16 cellular contexts compared by ENCODE assay signal in genomic region chr6:84002226-84002625, GRCh38. TPM values are rescaled to one million over a fixed set of nuclear protein-coding genes. Genes with fewer than 3 reads are reported as not detected.
DNase-seq lines count a peak whose midpoint lies in the region; ATAC-seq and TF ChIP-seq lines count a peak whose summit lies in the region.
"Had no signal": no experiment of that assay in that cellular context is flagged by ENCODE, and none has a peak within 500 bp of the region (broad histone marks: within the 10 kb centered on the region; RNA-seq: fewer than 3 reads in every experiment).

No MANE protein-coding gene starts in this region.

- CTCF ChIA-PET in HEK293 (lab: Yijun Ruan, JAX) (interaction anchor here (0.7 kb wide), 1 partner anchor 18 kb away, joined by 3 read pairs; no protein-coding TSS in a partner anchor), WTC11 (lab: Charles Lee) (no interaction called here)

- no peak overlapping the region for H3K4me3 ChIP-seq in HEK293 (ENCODE audit: low read depth, low read length)
- H3K4me3 ChIP-seq: A549 had no signal

- no peak overlapping the region for H3K4ac ChIP-seq in H9 (ENCODE audit: low read depth, low read length)

- no peak for DNase-seq in H9
- peak; percentile 41 for DNase-seq in OCI-M1 (lab: John Stamatoyannopoulos, UW)
- no peak for DNase-seq in WTC11 (ENCODE audit: low spot score)
- DNase-seq in EL = no peak
- no peak for DNase-seq in NCI-H510A treated with DMSO at 0.1 percent for 48 hours (lab: John Stamatoyannopoulos, UW)
- no peak for DNase-seq in GM19240 (ENCODE audit: insufficient read length, low spot score)
- DNase-seq: BE2C; CD4-positive, alpha-beta memory T cell; DMS53; GOT3; HCEC 1CT; KG1 had no signal

- H3K23ac ChIP-seq in H9 (ENCODE audit: insufficient read length, low read depth, low read length) = no peak overlapping the region

- H3K56ac ChIP-seq in H9 (ENCODE audit: insufficient read length, low read depth, low read length) = no peak overlapping the region

- H2BK120ac ChIP-seq in H9 (ENCODE audit: low read depth, low read length, poor library complexity, severe bottlenecking) = no peak overlapping the region

- no peaks in the 10 kb centered on the region for H3K79me1 ChIP-seq in H9 (ENCODE audit: insufficient read depth, low read depth, low read length, poor library complexity, severe bottlenecking)

- H2BK15ac ChIP-seq in H9 (ENCODE audit: low read depth, low read length) = no peak overlapping the region

- peak; percentile 47; the same call in 1 of the 2 replicates for ATAC-seq in WTC11
- no peak for ATAC-seq in GM19351 (IDR thresholded peaks at IDR 0.05; ENCODE audit: unreplicated experiment)
- ATAC-seq: A549 had no signal

- H3K79me2 ChIP-seq in H9 (ENCODE audit: insufficient read depth, low read length) = no peaks in the 10 kb centered on the region

- H3K23me2 ChIP-seq in H9 (ENCODE audit: insufficient read length, low read depth, low read length, poor library complexity, severe bottlenecking) = no peaks in the 10 kb centered on the region

- no peak overlapping the region for H3K18ac ChIP-seq in H9 (ENCODE audit: insufficient read length, low read depth, low read length)

- POLR2A ChIA-PET in HEK293 (lab: Yijun Ruan, JAX) = no interaction called here
- POLR2A ChIA-PET in WTC11 (lab: Charles Lee) = no interaction called here

- WGBS in H9 (ENCODE audit: extremely low coverage, insufficient read length, low lambda C conversion rate) = no CpG with 5 or more reads among the region's 2 CpGs

- H4K5ac ChIP-seq in H9 (ENCODE audit: insufficient read length, low read depth, low read length) = no peak overlapping the region

- H3K9me3 ChIP-seq in H9 (ENCODE audit: control insufficient read depth, low read depth, low read length) (no peaks in the 10 kb centered on the region), HEK293 (ENCODE audit: control insufficient read depth, insufficient read depth, low read depth, low read length) (no peaks in the 10 kb centered on the region)
- H3K9me3 ChIP-seq: A549, BE2C had no signal

- H3K4me3 Mint-ChIP-seq in H9 = no peak overlapping the region
- H3K4me3 Mint-ChIP-seq in WTC11 = no peak overlapping the region
- H3K4me3 Mint-ChIP-seq: CD4-positive, alpha-beta memory T cell had no signal

- peak overlapping the region; percentile 68 for H2AFZ ChIP-seq in H9 (ENCODE audit: low read length)

- TF ChIP-seq CTCF in H9 (conservative IDR thresholded peaks at IDR 0.05) = no peak
- no peak for TF ChIP-seq CTCF in HEK293 (tag by site-specific recombination; IDR thresholded peaks at IDR 0.05)
- TF ChIP-seq CTCF in WTC11 (IDR thresholded peaks at IDR 0.05) = no peak

- no peak overlapping the region for H2BK12ac ChIP-seq in H9 (ENCODE audit: insufficient read length, low read depth, low read length)

- no peak overlapping the region for H2BK5ac ChIP-seq in H9 (ENCODE audit: insufficient read length, low read length)

- no peaks in the 10 kb centered on the region; the same call in 1 of the 2 replicates for H3K4me1 ChIP-seq in H9 (ENCODE audit: insufficient read depth, low read length)
- no peaks in the 10 kb centered on the region for H3K4me1 ChIP-seq in HEK293 (ENCODE audit: control insufficient read depth, insufficient read depth, low read length)
- H3K4me1 ChIP-seq: A549 had no signal

- no peaks in the 10 kb centered on the region for H3K27me3 ChIP-seq in H9 (ENCODE audit: insufficient read depth, low read length)
- H3K27me3 ChIP-seq: BE2C had no signal

- H4K8ac ChIP-seq in H9 (replicated peaks; ENCODE audit: insufficient read length, low read depth, low read length) = no peak overlapping the region

- no peak overlapping the region for H3K9ac ChIP-seq in H9 (ENCODE audit: extremely low read depth, insufficient read length, low read length)

- H3K27me3 Mint-ChIP-seq in H9 (ENCODE audit: low read depth) = no peaks in the 10 kb centered on the region; the same call in 1 of the 2 replicates
- H3K27me3 Mint-ChIP-seq in WTC11 (ENCODE audit: low read depth) = no peaks in the 10 kb centered on the region

- no peak overlapping the region for H3K14ac ChIP-seq in H9 (ENCODE audit: insufficient read depth, low read length)

- H2AK5ac ChIP-seq in H9 (ENCODE audit: insufficient read length, low read length) = no peak overlapping the region

- peaks cover 0 to under 1% of the 10 kb centered on the region in 2 experiments; a peak in 2 of 5 replicates for H3K9me3 Mint-ChIP-seq in H9
- H3K9me3 Mint-ChIP-seq in WTC11 = peaks cover 3% of the 10 kb centered on the region

- H3K4me1 Mint-ChIP-seq in H9 = peaks cover 21 to 26% of the 10 kb centered on the region in 2 experiments
- H3K4me1 Mint-ChIP-seq in WTC11 = peaks cover 30% of the 10 kb centered on the region
- H3K4me1 Mint-ChIP-seq: CD4-positive, alpha-beta memory T cell had no signal

- H3K36me3 Mint-ChIP-seq in H9 (ENCODE audit: insufficient read depth in 1 of 3, low read depth in 3 of 3) (peaks cover 0 to 2% (median 0%) of the 10 kb centered on the region in 3 experiments; a peak in 2 of 7 replicates), WTC11 (peaks cover 2% of the 10 kb centered on the region)
- H3K36me3 Mint-ChIP-seq: CD4-positive, alpha-beta memory T cell had no signal

- no peak overlapping the region for H3K27ac ChIP-seq in H9 (ENCODE audit: insufficient read length, low read depth, low read length)
- H3K27ac ChIP-seq in HEK293 (ENCODE audit: extremely low read depth, low read depth, low read length) = no peak overlapping the region
- H3K27ac ChIP-seq: A549, C4-2B had no signal

- H3T11ph ChIP-seq in H9 (ENCODE audit: low read length) = no peak overlapping the region

- no peaks in the 10 kb centered on the region for H4K20me1 ChIP-seq in H9 (ENCODE audit: control insufficient read depth, insufficient read depth, insufficient read length)

- no peak overlapping the region for H3K4me2 ChIP-seq in H9 (ENCODE audit: insufficient read depth, insufficient read length, low read length)
- H3K4me2 ChIP-seq: A549 had no signal

- no peak overlapping the region for H2BK20ac ChIP-seq in H9 (ENCODE audit: low read depth, low read length, poor library complexity, severe bottlenecking)

- no peak overlapping the region for H4K91ac ChIP-seq in H9 (ENCODE audit: insufficient read length, low read depth, low read length)

- H3K36me3 ChIP-seq in HEK293 (ENCODE audit: control insufficient read depth in 2 of 2, insufficient read depth in 1 of 2, low read length in 2 of 2) = no peaks in the 10 kb centered on the region
- H3K36me3 ChIP-seq: BE2C had no signal

- H3K27ac Mint-ChIP-seq in H9 = peak overlapping the region in 1 of 3 experiments; percentile 41; a peak in 2 of 7 replicates
- H3K27ac Mint-ChIP-seq in WTC11 = peak overlapping the region; percentile 14; the same call in 1 of the 2 replicates
- H3K27ac Mint-ChIP-seq: CD4-positive, alpha-beta memory T cell had no signal

TF ChIP-seq in HEK293, 187 proteins besides CTCF, POLR2A, EP300 and RAD21:
- TF ChIP-seq ZBTB11 (tag by site-specific recombination; conservative IDR thresholded peaks at IDR 0.05; ENCODE audit: low read depth) (peak; percentile 88), ZNF629 (tag by site-specific recombination; IDR thresholded peaks at IDR 0.05) (no peak)

TF ChIP-seq in WTC11, 78 proteins besides CTCF, POLR2A, EP300 and RAD21:
- TF ChIP-seq ZNF281 (CRISPR knock-in tag; IDR thresholded peaks at IDR 0.05) (no peak), E2F4 (CRISPR knock-in tag; IDR thresholded peaks at IDR 0.05; ENCODE audit: borderline replicate concordance, low read depth) (no peak), USF1 (CRISPR knock-in tag; IDR thresholded peaks at IDR 0.05) (no peak), NFATC4 (CRISPR knock-in tag; IDR thresholded peaks at IDR 0.05) (no peak), MAX (CRISPR knock-in tag; IDR thresholded peaks at IDR 0.05) (no peak), ZNF317 (CRISPR knock-in tag; IDR thresholded peaks at IDR 0.05; ENCODE audit: borderline replicate concordance, low read depth) (no peak)

RNA-seq across cellular contexts. Expression of gene MRAP2, which starts 31.3 kb away (rescaled TPM):
- total RNA-seq in H9 (2021) (8.0 and 8.3 TPM in 2 replicates), WTC11 (2021) (4.8 to 5.2 TPM (median 4.9 TPM) in 3 replicates)
- total RNA-seq: CD4-positive, alpha-beta memory T cell had no signal
